In genomic region chr4:177105526-177105925, GRCh38 we compare ENCODE assay signal across 20 cellular contexts.
DNase-seq lines count a peak whose midpoint lies in the region; ATAC-seq and TF ChIP-seq lines count a peak whose summit lies in the region.
"Had no signal": no experiment of that assay in that cellular context is flagged by ENCODE, and none has a peak within 500 bp of the region (broad histone marks: within the 10 kb centered on the region; RNA-seq: fewer than 3 reads in every experiment).

No MANE protein-coding gene starts in this region.

- H3K4me3 ChIP-seq in fibroblast of mammary gland (ENCODE audit: control insufficient read depth, low read depth, low read length) (no peak overlapping the region), uterus (no peak overlapping the region)

- no peak for TF ChIP-seq POLR2A in uterus (IDR thresholded peaks at IDR 0.05)

- H3K27me3 ChIP-seq in uterus: no peaks in the 10 kb centered on the region

- no peaks in the 10 kb centered on the region for H3K9me3 ChIP-seq in uterus
- H3K9me3 ChIP-seq: Caco-2 had no signal

- H3K4me1 ChIP-seq in uterus: no peaks in the 10 kb centered on the region
- H3K4me1 ChIP-seq: Caco-2 had no signal

- intact Hi-C loops in uterus (cut with DNase I; ENCODE audit: low total_unique reads): no loop called here

- H3K27ac ChIP-seq in uterus: peak overlapping the region; percentile 21 to 45

- no peaks in the 10 kb centered on the region for H3K36me3 ChIP-seq in uterus

- no peak for ATAC-seq in HG03175 (IDR thresholded peaks at IDR 0.05; ENCODE audit: unreplicated experiment)
- ATAC-seq: HCT116, PC-3 had no signal

- no peak for TF ChIP-seq CTCF in fibroblast of mammary gland (conservative IDR thresholded peaks at IDR 0.05; ENCODE audit: control insufficient read depth, insufficient read depth, low read depth, low read length)
- TF ChIP-seq CTCF in uterus (IDR thresholded peaks at IDR 0.05): no peak

- DNase-seq in EH (ENCODE audit: low read depth) (peak; percentile 40), RPMI7951 (ENCODE audit: low read depth) (peak; percentile 9), fibroblast of mammary gland (ENCODE audit: low read depth) (peak; percentile 48), uterus (no peak), AML-193 (lab: John Stamatoyannopoulos, UW) (no peak), COR-L47 (lab: John Stamatoyannopoulos, UW) (no peak)
- DNase-seq: Caco-2; CD4-positive, CD25-positive, alpha-beta regulatory T cell; DND-41; Kasumi-1; NCI-H1417; NCI-H1694 treated with DMSO at 0.1 percent for 48 hours; NCI-H2081 treated with DMSO at 0.1 percent for 48 hours; NCI-H446 treated with DMSO at 0.1 percent for 48 hours; NCI-H526 treated with DMSO at 0.1 percent for 48 hours; PC-3; RPMI8226; SHP77 had no signal

Comparison
In these comparisons a context has a peak if more than half of its experiments do, and no peak if none do; other contexts are left out.
1. DNase-seq: peak in EH (single experiment), RPMI7951 (single experiment) and fibroblast of mammary gland (single experiment); none in uterus (0 of 2), AML-193 (0 of 2) and COR-L47 (single experiment).